1 cellular context compared by ENCODE assay signal in the genomic region with DNA sequence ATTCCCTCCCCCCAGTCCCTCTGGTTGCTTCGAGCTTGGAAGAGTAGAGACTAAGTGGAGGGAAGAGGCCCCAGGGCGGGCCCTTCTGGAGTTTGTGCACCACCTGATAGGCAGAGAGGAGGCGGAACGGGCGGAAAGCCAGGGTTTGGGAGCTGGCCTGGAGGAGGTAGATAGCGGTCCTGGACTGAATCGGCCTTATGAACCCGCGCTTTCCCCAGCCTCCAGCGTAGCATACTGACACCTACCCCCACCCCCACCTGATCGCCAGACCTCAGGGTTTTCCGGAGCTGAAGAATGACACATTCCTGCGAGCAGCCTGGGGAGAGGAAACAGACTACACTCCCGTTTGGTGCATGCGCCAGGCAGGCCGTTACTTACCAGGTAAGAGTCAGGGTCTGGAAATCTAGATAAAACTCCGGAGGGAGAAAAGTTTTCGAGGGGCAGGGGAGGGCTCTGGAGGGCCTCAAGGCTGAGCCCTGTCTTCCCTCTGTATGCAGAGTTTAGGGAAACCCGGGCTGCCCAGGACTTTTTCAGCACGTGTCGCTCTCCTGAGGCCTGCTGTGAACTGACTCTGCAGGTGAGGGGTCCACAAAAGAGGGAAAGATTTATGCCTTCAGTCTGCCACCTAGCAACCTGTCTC.
TF ChIP-seq lines count a peak whose summit lies in the region.

No MANE protein-coding gene starts in this region.

TF ChIP-seq in HepG2, 621 proteins besides CTCF, POLR2A, EP300 and RAD21 (continued from another document):
- TF ChIP-seq, protein P1, sequence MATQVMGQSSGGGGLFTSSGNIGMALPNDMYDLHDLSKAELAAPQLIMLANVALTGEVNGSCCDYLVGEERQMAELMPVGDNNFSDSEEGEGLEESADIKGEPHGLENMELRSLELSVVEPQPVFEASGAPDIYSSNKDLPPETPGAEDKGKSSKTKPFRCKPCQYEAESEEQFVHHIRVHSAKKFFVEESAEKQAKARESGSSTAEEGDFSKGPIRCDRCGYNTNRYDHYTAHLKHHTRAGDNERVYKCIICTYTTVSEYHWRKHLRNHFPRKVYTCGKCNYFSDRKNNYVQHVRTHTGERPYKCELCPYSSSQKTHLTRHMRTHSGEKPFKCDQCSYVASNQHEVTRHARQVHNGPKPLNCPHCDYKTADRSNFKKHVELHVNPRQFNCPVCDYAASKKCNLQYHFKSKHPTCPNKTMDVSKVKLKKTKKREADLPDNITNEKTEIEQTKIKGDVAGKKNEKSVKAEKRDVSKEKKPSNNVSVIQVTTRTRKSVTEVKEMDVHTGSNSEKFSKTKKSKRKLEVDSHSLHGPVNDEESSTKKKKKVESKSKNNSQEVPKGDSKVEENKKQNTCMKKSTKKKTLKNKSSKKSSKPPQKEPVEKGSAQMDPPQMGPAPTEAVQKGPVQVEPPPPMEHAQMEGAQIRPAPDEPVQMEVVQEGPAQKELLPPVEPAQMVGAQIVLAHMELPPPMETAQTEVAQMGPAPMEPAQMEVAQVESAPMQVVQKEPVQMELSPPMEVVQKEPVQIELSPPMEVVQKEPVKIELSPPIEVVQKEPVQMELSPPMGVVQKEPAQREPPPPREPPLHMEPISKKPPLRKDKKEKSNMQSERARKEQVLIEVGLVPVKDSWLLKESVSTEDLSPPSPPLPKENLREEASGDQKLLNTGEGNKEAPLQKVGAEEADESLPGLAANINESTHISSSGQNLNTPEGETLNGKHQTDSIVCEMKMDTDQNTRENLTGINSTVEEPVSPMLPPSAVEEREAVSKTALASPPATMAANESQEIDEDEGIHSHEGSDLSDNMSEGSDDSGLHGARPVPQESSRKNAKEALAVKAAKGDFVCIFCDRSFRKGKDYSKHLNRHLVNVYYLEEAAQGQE (IDR thresholded peaks at IDR 0.05; ENCODE audit: borderline replicate concordance in 1 of 2, low read depth in 1 of 2, low read length in 2 of 2): no peak
- TF ChIP-seq ZNF446 (CRISPR knock-in tag; IDR thresholded peaks at IDR 0.05) (no peak), YEATS2 (CRISPR knock-in tag; IDR thresholded peaks at IDR 0.05; ENCODE audit: borderline replicate concordance) (no peak), MIER2 (CRISPR knock-in tag; IDR thresholded peaks at IDR 0.05) (no peak), SOX13 (IDR thresholded peaks at IDR 0.05) (no peak), SOX13 (CRISPR knock-in tag; conservative IDR thresholded peaks at IDR 0.05 in 1 of 2, IDR thresholded peaks at IDR 0.05 in 1 of 2) (no peak), ZNF720 (CRISPR knock-in tag; IDR thresholded peaks at IDR 0.05) (no peak), ZNF160 (CRISPR knock-in tag; IDR thresholded peaks at IDR 0.05) (no peak), SUZ12 (IDR thresholded peaks at IDR 0.05; ENCODE audit: low read depth, low read length) (no peak), ZNF12 (CRISPR knock-in tag; IDR thresholded peaks at IDR 0.05) (no peak), RBM39 (IDR thresholded peaks at IDR 0.05; ENCODE audit: low read depth, low read length, poor library complexity, severe bottlenecking) (peak; percentile 27), HNRNPLL (IDR thresholded peaks at IDR 0.05; ENCODE audit: low read depth, low read length, poor library complexity, severe bottlenecking) (peak; percentile 19), XBP1 (CRISPR knock-in tag; IDR thresholded peaks at IDR 0.05) (no peak), ZNF121 (CRISPR knock-in tag; IDR thresholded peaks at IDR 0.05) (0 out of 2 replicates have a peak, but pooled peaks have one; percentile 7), SSRP1 (CRISPR knock-in tag; IDR thresholded peaks at IDR 0.05) (0 out of 2 replicates have a peak, but pooled peaks have one; percentile 5), SAP130 (CRISPR knock-in tag; IDR thresholded peaks at IDR 0.05; ENCODE audit: low read depth) (0 out of 2 replicates have a peak, but pooled peaks have one; percentile 58), ZSCAN12 (CRISPR knock-in tag; IDR thresholded peaks at IDR 0.05) (no peak), MTF1 (CRISPR knock-in tag; IDR thresholded peaks at IDR 0.05) (no peak)
- TF ChIP-seq, protein P2, sequence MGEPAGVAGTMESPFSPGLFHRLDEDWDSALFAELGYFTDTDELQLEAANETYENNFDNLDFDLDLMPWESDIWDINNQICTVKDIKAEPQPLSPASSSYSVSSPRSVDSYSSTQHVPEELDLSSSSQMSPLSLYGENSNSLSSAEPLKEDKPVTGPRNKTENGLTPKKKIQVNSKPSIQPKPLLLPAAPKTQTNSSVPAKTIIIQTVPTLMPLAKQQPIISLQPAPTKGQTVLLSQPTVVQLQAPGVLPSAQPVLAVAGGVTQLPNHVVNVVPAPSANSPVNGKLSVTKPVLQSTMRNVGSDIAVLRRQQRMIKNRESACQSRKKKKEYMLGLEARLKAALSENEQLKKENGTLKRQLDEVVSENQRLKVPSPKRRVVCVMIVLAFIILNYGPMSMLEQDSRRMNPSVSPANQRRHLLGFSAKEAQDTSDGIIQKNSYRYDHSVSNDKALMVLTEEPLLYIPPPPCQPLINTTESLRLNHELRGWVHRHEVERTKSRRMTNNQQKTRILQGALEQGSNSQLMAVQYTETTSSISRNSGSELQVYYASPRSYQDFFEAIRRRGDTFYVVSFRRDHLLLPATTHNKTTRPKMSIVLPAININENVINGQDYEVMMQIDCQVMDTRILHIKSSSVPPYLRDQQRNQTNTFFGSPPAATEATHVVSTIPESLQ (CRISPR knock-in tag; conservative IDR thresholded peaks at IDR 0.05): no peak
- TF ChIP-seq, protein P3, sequence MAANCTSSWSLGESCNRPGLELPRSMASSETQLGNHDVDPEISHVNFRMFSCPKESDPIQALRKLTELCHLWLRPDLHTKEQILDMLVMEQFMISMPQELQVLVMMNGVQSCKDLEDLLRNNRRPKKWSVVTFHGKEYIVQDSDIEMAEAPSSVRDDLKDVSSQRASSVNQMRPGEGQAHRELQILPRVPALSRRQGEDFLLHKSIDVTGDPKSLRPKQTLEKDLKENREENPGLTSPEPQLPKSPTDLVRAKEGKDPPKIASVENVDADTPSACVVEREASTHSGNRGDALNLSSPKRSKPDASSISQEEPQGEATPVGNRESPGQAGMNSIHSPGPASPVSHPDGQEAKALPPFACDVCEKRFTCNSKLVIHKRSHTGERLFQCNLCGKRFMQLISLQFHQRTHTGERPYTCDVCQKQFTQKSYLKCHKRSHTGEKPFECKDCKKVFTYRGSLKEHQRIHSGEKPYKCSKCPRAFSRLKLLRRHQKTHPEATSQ (CRISPR knock-in tag; IDR thresholded peaks at IDR 0.05; ENCODE audit: borderline replicate concordance): no peak
- TF ChIP-seq, protein P4, sequence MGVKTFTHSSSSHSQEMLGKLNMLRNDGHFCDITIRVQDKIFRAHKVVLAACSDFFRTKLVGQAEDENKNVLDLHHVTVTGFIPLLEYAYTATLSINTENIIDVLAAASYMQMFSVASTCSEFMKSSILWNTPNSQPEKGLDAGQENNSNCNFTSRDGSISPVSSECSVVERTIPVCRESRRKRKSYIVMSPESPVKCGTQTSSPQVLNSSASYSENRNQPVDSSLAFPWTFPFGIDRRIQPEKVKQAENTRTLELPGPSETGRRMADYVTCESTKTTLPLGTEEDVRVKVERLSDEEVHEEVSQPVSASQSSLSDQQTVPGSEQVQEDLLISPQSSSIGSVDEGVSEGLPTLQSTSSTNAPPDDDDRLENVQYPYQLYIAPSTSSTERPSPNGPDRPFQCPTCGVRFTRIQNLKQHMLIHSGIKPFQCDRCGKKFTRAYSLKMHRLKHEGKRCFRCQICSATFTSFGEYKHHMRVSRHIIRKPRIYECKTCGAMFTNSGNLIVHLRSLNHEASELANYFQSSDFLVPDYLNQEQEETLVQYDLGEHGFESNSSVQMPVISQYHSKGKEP (CRISPR knock-in tag; IDR thresholded peaks at IDR 0.05): no peak
- TF ChIP-seq, protein P5, sequence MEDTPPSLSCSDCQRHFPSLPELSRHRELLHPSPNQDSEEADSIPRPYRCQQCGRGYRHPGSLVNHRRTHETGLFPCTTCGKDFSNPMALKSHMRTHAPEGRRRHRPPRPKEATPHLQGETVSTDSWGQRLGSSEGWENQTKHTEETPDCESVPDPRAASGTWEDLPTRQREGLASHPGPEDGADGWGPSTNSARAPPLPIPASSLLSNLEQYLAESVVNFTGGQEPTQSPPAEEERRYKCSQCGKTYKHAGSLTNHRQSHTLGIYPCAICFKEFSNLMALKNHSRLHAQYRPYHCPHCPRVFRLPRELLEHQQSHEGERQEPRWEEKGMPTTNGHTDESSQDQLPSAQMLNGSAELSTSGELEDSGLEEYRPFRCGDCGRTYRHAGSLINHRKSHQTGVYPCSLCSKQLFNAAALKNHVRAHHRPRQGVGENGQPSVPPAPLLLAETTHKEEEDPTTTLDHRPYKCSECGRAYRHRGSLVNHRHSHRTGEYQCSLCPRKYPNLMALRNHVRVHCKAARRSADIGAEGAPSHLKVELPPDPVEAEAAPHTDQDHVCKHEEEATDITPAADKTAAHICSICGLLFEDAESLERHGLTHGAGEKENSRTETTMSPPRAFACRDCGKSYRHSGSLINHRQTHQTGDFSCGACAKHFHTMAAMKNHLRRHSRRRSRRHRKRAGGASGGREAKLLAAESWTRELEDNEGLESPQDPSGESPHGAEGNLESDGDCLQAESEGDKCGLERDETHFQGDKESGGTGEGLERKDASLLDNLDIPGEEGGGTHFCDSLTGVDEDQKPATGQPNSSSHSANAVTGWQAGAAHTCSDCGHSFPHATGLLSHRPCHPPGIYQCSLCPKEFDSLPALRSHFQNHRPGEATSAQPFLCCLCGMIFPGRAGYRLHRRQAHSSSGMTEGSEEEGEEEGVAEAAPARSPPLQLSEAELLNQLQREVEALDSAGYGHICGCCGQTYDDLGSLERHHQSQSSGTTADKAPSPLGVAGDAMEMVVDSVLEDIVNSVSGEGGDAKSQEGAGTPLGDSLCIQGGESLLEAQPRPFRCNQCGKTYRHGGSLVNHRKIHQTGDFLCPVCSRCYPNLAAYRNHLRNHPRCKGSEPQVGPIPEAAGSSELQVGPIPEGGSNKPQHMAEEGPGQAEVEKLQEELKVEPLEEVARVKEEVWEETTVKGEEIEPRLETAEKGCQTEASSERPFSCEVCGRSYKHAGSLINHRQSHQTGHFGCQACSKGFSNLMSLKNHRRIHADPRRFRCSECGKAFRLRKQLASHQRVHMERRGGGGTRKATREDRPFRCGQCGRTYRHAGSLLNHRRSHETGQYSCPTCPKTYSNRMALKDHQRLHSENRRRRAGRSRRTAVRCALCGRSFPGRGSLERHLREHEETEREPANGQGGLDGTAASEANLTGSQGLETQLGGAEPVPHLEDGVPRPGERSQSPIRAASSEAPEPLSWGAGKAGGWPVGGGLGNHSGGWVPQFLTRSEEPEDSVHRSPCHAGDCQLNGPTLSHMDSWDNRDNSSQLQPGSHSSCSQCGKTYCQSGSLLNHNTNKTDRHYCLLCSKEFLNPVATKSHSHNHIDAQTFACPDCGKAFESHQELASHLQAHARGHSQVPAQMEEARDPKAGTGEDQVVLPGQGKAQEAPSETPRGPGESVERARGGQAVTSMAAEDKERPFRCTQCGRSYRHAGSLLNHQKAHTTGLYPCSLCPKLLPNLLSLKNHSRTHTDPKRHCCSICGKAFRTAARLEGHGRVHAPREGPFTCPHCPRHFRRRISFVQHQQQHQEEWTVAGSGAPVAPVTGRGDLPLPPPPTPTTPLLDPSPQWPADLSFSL (CRISPR knock-in tag; IDR thresholded peaks at IDR 0.05): no peak
- TF ChIP-seq, protein P6, sequence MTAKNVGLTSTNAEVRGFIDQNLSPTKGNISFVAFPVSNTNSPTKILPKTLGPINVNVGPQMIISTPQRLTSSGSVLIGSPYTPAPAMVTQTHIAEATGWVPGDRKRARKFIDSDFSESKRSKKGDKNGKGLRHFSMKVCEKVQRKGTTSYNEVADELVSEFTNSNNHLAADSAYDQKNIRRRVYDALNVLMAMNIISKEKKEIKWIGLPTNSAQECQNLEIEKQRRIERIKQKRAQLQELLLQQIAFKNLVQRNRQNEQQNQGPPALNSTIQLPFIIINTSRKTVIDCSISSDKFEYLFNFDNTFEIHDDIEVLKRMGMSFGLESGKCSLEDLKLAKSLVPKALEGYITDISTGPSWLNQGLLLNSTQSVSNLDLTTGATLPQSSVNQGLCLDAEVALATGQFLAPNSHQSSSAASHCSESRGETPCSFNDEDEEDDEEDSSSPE (CRISPR knock-in tag; IDR thresholded peaks at IDR 0.05): no peak
- TF ChIP-seq, protein P7, sequence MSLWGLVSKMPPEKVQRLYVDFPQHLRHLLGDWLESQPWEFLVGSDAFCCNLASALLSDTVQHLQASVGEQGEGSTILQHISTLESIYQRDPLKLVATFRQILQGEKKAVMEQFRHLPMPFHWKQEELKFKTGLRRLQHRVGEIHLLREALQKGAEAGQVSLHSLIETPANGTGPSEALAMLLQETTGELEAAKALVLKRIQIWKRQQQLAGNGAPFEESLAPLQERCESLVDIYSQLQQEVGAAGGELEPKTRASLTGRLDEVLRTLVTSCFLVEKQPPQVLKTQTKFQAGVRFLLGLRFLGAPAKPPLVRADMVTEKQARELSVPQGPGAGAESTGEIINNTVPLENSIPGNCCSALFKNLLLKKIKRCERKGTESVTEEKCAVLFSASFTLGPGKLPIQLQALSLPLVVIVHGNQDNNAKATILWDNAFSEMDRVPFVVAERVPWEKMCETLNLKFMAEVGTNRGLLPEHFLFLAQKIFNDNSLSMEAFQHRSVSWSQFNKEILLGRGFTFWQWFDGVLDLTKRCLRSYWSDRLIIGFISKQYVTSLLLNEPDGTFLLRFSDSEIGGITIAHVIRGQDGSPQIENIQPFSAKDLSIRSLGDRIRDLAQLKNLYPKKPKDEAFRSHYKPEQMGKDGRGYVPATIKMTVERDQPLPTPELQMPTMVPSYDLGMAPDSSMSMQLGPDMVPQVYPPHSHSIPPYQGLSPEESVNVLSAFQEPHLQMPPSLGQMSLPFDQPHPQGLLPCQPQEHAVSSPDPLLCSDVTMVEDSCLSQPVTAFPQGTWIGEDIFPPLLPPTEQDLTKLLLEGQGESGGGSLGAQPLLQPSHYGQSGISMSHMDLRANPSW (CRISPR knock-in tag; IDR thresholded peaks at IDR 0.05; ENCODE audit: borderline replicate concordance): no peak
